8 cellular contexts compared by ENCODE assay signal in genomic region chr3:53347261-53348064, GRCh38. TPM values are rescaled to one million over a fixed set of nuclear protein-coding genes. Genes with fewer than 3 reads are reported as not detected.
DNase-seq lines count a peak whose midpoint lies in the region; ATAC-seq lines count a peak whose summit lies in the region.

Gene DCP1A, minus strand, starts transcription at chr3:53347543. Its CDS starts 26 bp downstream, at chr3:53347517.

- H3K4me1 ChIP-seq in BLaER1 = peaks cover 20% of the 10 kb centered on the region

- peak within 1 kb of the TSS; percentile 96 for H3K4me3 ChIP-seq in BLaER1

- H3K27ac Mint-ChIP-seq in activated CD4-positive, alpha-beta T cell treated with anti-CD3 and anti-CD28 coated beads, Interleukin-2, amount 10 ng/mL, durations not matched to agents 7 days and 5 days = peak within 1 kb of the TSS; percentile 100

- CTCF ChIA-PET in activated CD4-positive, alpha-beta T cell treated with anti-CD3 and anti-CD28 coated beads, Interleukin-2, amount 10 ng/mL, durations not matched to agents 7 days and 5 days (lab: Charles Lee) = interaction anchor here (1.4 to 1.8 kb wide), 3 partner anchors 34 to 237 kb away, joined by 4 to 5 read pairs (median 4); no protein-coding TSS in a partner anchor

- peak within 1 kb of the TSS; percentile 95 for H3K9ac ChIP-seq in BLaER1

- no peaks in the 10 kb centered on the region for H3K9me3 Mint-ChIP-seq in activated CD4-positive, alpha-beta T cell treated with anti-CD3 and anti-CD28 coated beads, Interleukin-2, amount 10 ng/mL, durations not matched to agents 7 days and 5 days

- H3K9me3 ChIP-seq in BLaER1 = no peaks in the 10 kb centered on the region

- peak; percentile 83 for DNase-seq in GM19240 (ENCODE audit: insufficient read length, low spot score)
- peak; percentile 93 for DNase-seq in NCI-H69 (lab: John Stamatoyannopoulos, UW)
- peak; percentile 96 for DNase-seq in activated CD4-positive, alpha-beta T cell treated with anti-CD3 and anti-CD28 coated beads, Interleukin-2, amount 10 ng/mL, durations not matched to agents 7 days and 5 days
- peak; percentile 96 for DNase-seq in dedifferentiated amniotic fluid mesenchymal stem cell (ENCODE audit: extremely low spot score)
- peak; percentile 96 for DNase-seq in left lobe of liver (ENCODE audit: low spot score)
- DNase-seq in stimulated activated CD4-positive, alpha-beta T cell treated with anti-CD3 and anti-CD28 coated beads, Interleukin-2, amount 100 ng/mL, for 4 hours (ENCODE audit: low read depth) = peak; percentile 90

- peak within 1 kb of the TSS; percentile 93 for H3K4me2 ChIP-seq in BLaER1

- H3K27me3 Mint-ChIP-seq in activated CD4-positive, alpha-beta T cell treated with anti-CD3 and anti-CD28 coated beads, Interleukin-2, amount 10 ng/mL, durations not matched to agents 7 days and 5 days = no peaks in the 10 kb centered on the region

- peak; percentile 94 for ATAC-seq in HG03460 (IDR thresholded peaks at IDR 0.05; ENCODE audit: unreplicated experiment)
- ATAC-seq in left lobe of liver = peak; percentile 95

- H3K27ac ChIP-seq in BLaER1 = peak within 1 kb of the TSS; percentile 90

- peaks cover 22% of the 10 kb centered on the region for H3K36me3 ChIP-seq in BLaER1

- POLR2A ChIA-PET in activated CD4-positive, alpha-beta T cell treated with anti-CD3 and anti-CD28 coated beads, Interleukin-2, amount 10 ng/mL, durations not matched to agents 7 days and 5 days (lab: Charles Lee) = interaction anchor here (0.6 kb wide), 1 partner anchor 45 kb away, joined by 6 read pairs; no protein-coding TSS in a partner anchor

- H3K36me3 Mint-ChIP-seq in activated CD4-positive, alpha-beta T cell treated with anti-CD3 and anti-CD28 coated beads, Interleukin-2, amount 10 ng/mL, durations not matched to agents 7 days and 5 days (ENCODE audit: low read depth) = peaks cover 18% of the 10 kb centered on the region

- peaks cover 38% of the 10 kb centered on the region for H3K4me1 Mint-ChIP-seq in activated CD4-positive, alpha-beta T cell treated with anti-CD3 and anti-CD28 coated beads, Interleukin-2, amount 10 ng/mL, durations not matched to agents 7 days and 5 days

- H3K27me3 ChIP-seq in BLaER1 = no peaks in the 10 kb centered on the region

- H4K20me1 ChIP-seq in BLaER1 = peaks cover 7% of the 10 kb centered on the region; the same call in 1 of the 2 replicates

- peak within 1 kb of the TSS; percentile 99 for H3K4me3 Mint-ChIP-seq in activated CD4-positive, alpha-beta T cell treated with anti-CD3 and anti-CD28 coated beads, Interleukin-2, amount 10 ng/mL, durations not matched to agents 7 days and 5 days

RNA-seq across cellular contexts. Expression of gene DCP1A, which starts in this region (rescaled TPM):
- total RNA-seq in activated CD4-positive, alpha-beta T cell treated with anti-CD3 and anti-CD28 coated beads, Interleukin-2, amount 10 ng/mL, durations not matched to agents 7 days and 5 days = 10 to 100 TPM; 27.6 to 30.4 TPM
- total RNA-seq in left lobe of liver = 5.9 TPM

Comparison
In these comparisons a context has a peak if more than half of its experiments do, and no peak if none do; other contexts are left out.
1. Peak in every context shown above with its lines: DNase-seq, ATAC-seq, H3K4me3 ChIP-seq and H3K27ac ChIP-seq.